ENCODE assay signal across 10 cellular contexts in genomic region chr5:132428811-132429440, GRCh38. TPM values are rescaled to one million over a fixed set of nuclear protein-coding genes. Genes with fewer than 3 reads are reported as not detected.
A peak's percentile ranks its signal among the peaks of the same experiment; 100 is the strongest.
DNase-seq lines count a peak whose midpoint lies in the region; ATAC-seq, FAIRE-seq and TF ChIP-seq lines count a peak whose summit lies in the region.
"Had no signal": no experiment of that assay in that cellular context is flagged by ENCODE, and none has a peak within 500 bp of the region (broad histone marks: within the 10 kb centered on the region; RNA-seq: fewer than 3 reads in every experiment).

No MANE protein-coding gene starts in this region.

- TF ChIP-seq CTCF in PC-9 (conservative IDR thresholded peaks at IDR 0.05): no peak
- no peak for TF ChIP-seq CTCF in D721Med (IDR thresholded peaks at IDR 0.05; ENCODE audit: insufficient read depth, missing control alignments)

- H3K9ac ChIP-seq in duodenal mucosa (ENCODE audit: low read depth in 1 of 2, low read length in 2 of 2): peak overlapping the region; percentile 67 to 78
- H3K9ac ChIP-seq in trophoblast cell (ENCODE audit: low read length): no peak overlapping the region

- no peaks in the 10 kb centered on the region for H3K27me3 ChIP-seq in CD4-positive, alpha-beta memory T cell (ENCODE audit: insufficient read depth, low read length)
- H3K27me3 ChIP-seq in PC-9 (ENCODE audit: insufficient read depth, low read depth) (no peaks in the 10 kb centered on the region), duodenal mucosa (ENCODE audit: control insufficient read depth in 1 of 2, insufficient read depth in 2 of 2, low read length in 2 of 2) (no peaks in the 10 kb centered on the region), trophoblast cell (ENCODE audit: insufficient read depth, low read length) (no peaks in the 10 kb centered on the region)
- H3K27me3 ChIP-seq: adrenal gland had no signal

- H3K79me2 ChIP-seq in PC-9 (ENCODE audit: low read depth): no peaks in the 10 kb centered on the region
- no peaks in the 10 kb centered on the region for H3K79me2 ChIP-seq in trophoblast cell (ENCODE audit: control insufficient read depth, insufficient read depth, low read length, poor library complexity)

- intact Hi-C loops in CD4-positive, alpha-beta memory T cell (cut with micrococcal nuclease): no loop called here
- intact Hi-C loops in PC-9 (cut with micrococcal nuclease; ENCODE audit: unreplicated experiment): no loop called here
- intact Hi-C loops in head of caudate nucleus (cut with DNase I): no loop called here

- H2AFZ ChIP-seq in PC-9: no peak overlapping the region
- H2AFZ ChIP-seq in trophoblast cell (ENCODE audit: insufficient read depth, low read length, poor library complexity): no peak overlapping the region

- H3K14ac ChIP-seq in trophoblast cell (ENCODE audit: low read length): no peak overlapping the region

- BruUV-seq in PC-9 (replicated peaks; lab: Mats Ljungman, UMichigan): no TSS peak

- H3F3A ChIP-seq in PC-9 (ENCODE audit: insufficient read depth, low read depth): peaks cover 24% of the 10 kb centered on the region

- no peak overlapping the region for H3K18ac ChIP-seq in trophoblast cell (ENCODE audit: low read length)

- peak overlapping the region in 7 of 8 donors; percentile 67 to 83 (median 71) for H3K4me3 Mint-ChIP-seq in CD4-positive, alpha-beta memory T cell

- no peak for FAIRE-seq in D721Med (lab: Jason Lieb, UNC)

- no peaks in the 10 kb centered on the region for H3K36me3 ChIP-seq in CD4-positive, alpha-beta memory T cell (ENCODE audit: insufficient read depth, low read length)
- H3K36me3 ChIP-seq in PC-9 (ENCODE audit: low read depth) (no peaks in the 10 kb centered on the region), duodenal mucosa (ENCODE audit: control insufficient read depth in 1 of 2, insufficient read depth in 2 of 2, low read length in 2 of 2) (peaks cover 0 to 4% of the 10 kb centered on the region in 2 donors), trophoblast cell (ENCODE audit: control insufficient read depth in 1 of 2, insufficient read depth in 2 of 2, low read length in 2 of 2) (no peaks in the 10 kb centered on the region)
- H3K36me3 ChIP-seq: adrenal gland had no signal

- no peak for DNase-seq in CD4-positive, alpha-beta memory T cell
- DNase-seq in PC-9: peak; percentile 51 to 67
- peak; percentile 76 to 86 for DNase-seq in trophoblast cell
- DNase-seq in D721Med (ENCODE audit: insufficient read length, low spot score): no peak
- DNase-seq in SKM-1 treated with dmso at 0.1 percent for 144 hours (lab: John Stamatoyannopoulos, UW; ENCODE audit: unreplicated experiment): no peak
- DNase-seq in head of caudate nucleus: no peak
- DNase-seq: RPMI8226 had no signal

- no peak overlapping the region for H2BK5ac ChIP-seq in trophoblast cell (ENCODE audit: low read depth, low read length, poor library complexity)

- H3K27me3 Mint-ChIP-seq in CD4-positive, alpha-beta memory T cell: no peaks in the 10 kb centered on the region

- H3K27ac ChIP-seq in CD4-positive, alpha-beta memory T cell (ENCODE audit: low read depth, low read length): peak overlapping the region; percentile 77
- H3K27ac ChIP-seq in PC-9: peak overlapping the region; percentile 87
- peak overlapping the region; percentile 90 for H3K27ac ChIP-seq in duodenal mucosa (ENCODE audit: low read depth, low read length)
- H3K27ac ChIP-seq in trophoblast cell (ENCODE audit: low read depth, low read length): peak overlapping the region; percentile 59

- CTCF ChIA-PET in CD4-positive, alpha-beta memory T cell (lab: Charles Lee; ENCODE audit: partially characterized antibody): interaction anchor here (5.1 to 7.5 kb wide), 5 partner anchors 8 to 70 kb away, joined by 48 to 100 read pairs (median 80); partner anchors contain the start of gene IRF1
- CTCF ChIA-PET in PC-9 (lab: Charles Lee): interaction anchor here (1.1 kb wide), 1 partner anchor 36 kb away, joined by 4 read pairs; no protein-coding TSS in a partner anchor

- no peak overlapping the region for H4K8ac ChIP-seq in trophoblast cell (ENCODE audit: low read depth, low read length)

- H3K79me1 ChIP-seq in trophoblast cell (ENCODE audit: low read length): peaks cover 6% of the 10 kb centered on the region

- no peaks in the 10 kb centered on the region for H3K9me3 ChIP-seq in CD4-positive, alpha-beta memory T cell (ENCODE audit: control insufficient read depth in 1 of 2, low read length in 2 of 2)
- H3K9me3 ChIP-seq in PC-9 (ENCODE audit: insufficient read depth, low read depth) (no peaks in the 10 kb centered on the region), duodenal mucosa (ENCODE audit: control insufficient read depth in 1 of 2, low read length in 2 of 2) (no peaks in the 10 kb centered on the region), trophoblast cell (ENCODE audit: insufficient read depth, low read depth, low read length) (no peaks in the 10 kb centered on the region)
- H3K9me3 ChIP-seq: adrenal gland had no signal

- H4K12ac ChIP-seq in trophoblast cell (ENCODE audit: low read depth, low read length): no peak overlapping the region

- no peak overlapping the region for H3K23ac ChIP-seq in trophoblast cell (ENCODE audit: low read length)

- no peaks in the 10 kb centered on the region; the same call in 1 of the 2 replicates for H4K20me1 ChIP-seq in PC-9 (ENCODE audit: insufficient read depth)

- H3K4me1 ChIP-seq in CD4-positive, alpha-beta memory T cell (ENCODE audit: insufficient read depth, low read length): peaks cover 99% of the 10 kb centered on the region
- H3K4me1 ChIP-seq in PC-9 (replicated peaks; ENCODE audit: insufficient read depth) (peaks cover 61% of the 10 kb centered on the region), duodenal mucosa (ENCODE audit: control insufficient read depth in 1 of 2, insufficient read depth in 2 of 2, low read length in 2 of 2) (peaks cover 87 to 92% of the 10 kb centered on the region in 2 donors), trophoblast cell (ENCODE audit: control insufficient read depth in 1 of 2, insufficient read depth in 2 of 2, low read length in 2 of 2) (peaks cover 26 to 32% of the 10 kb centered on the region in 2 experiments)

- no peak overlapping the region for H4K91ac ChIP-seq in trophoblast cell (ENCODE audit: low read depth, low read length)

- H2BK12ac ChIP-seq in trophoblast cell (ENCODE audit: low read length): peak overlapping the region; percentile 45

- peaks cover 84 to 97% (median 94%) of the 10 kb centered on the region in 4 donors for H3K4me1 Mint-ChIP-seq in CD4-positive, alpha-beta memory T cell

- no peak overlapping the region for H2AK5ac ChIP-seq in trophoblast cell (ENCODE audit: low read length)

- no peak overlapping the region for H2BK120ac ChIP-seq in trophoblast cell (ENCODE audit: insufficient read depth, low read length, poor library complexity)

- H3K9me2 ChIP-seq in PC-9 (ENCODE audit: insufficient read depth): no peaks in the 10 kb centered on the region

- peaks cover 34 to 49% of the 10 kb centered on the region in 2 donors for H3K36me3 Mint-ChIP-seq in CD4-positive, alpha-beta memory T cell

- peak overlapping the region; percentile 96 to 99 (median 98) for H3K27ac Mint-ChIP-seq in CD4-positive, alpha-beta memory T cell

- WGBS in trophoblast cell (ENCODE audit: extremely low coverage, insufficient coverage, insufficient read length): no CpG with 5 or more reads among the region's 6 CpGs

- POLR2A ChIA-PET in CD4-positive, alpha-beta memory T cell (lab: Charles Lee; ENCODE audit: partially characterized antibody): interaction anchor here (0.7 to 19.7 kb wide), 9 partner anchors 13 to 71 kb away, joined by 3 to 565 read pairs (median 183); partner anchors contain the start of gene IRF1
- POLR2A ChIA-PET in PC-9 (lab: Charles Lee; ENCODE audit: unreplicated experiment): interaction anchor here (0.6 to 0.9 kb wide), 2 partner anchors 36 to 62 kb away, joined by 7 to 8 read pairs; partner anchors contain the start of gene IRF1

- H3K4ac ChIP-seq in trophoblast cell (ENCODE audit: low read depth, low read length): no peak overlapping the region

- H3K4me2 ChIP-seq in PC-9: peak overlapping the region; percentile 58
- peak overlapping the region; percentile 14 for H3K4me2 ChIP-seq in trophoblast cell (ENCODE audit: low read length)

- peaks cover 0 to 2% (median 0%) of the 10 kb centered on the region in 8 donors for H3K9me3 Mint-ChIP-seq in CD4-positive, alpha-beta memory T cell

- no peak overlapping the region for H3K4me3 ChIP-seq in CD4-positive, alpha-beta memory T cell (ENCODE audit: low read length in 2 of 2)
- no peak overlapping the region for H3K4me3 ChIP-seq in PC-9
- peak overlapping the region; percentile 4 to 13 for H3K4me3 ChIP-seq in duodenal mucosa (ENCODE audit: low read depth in 1 of 2, low read length in 2 of 2)
- no peak overlapping the region for H3K4me3 ChIP-seq in trophoblast cell (ENCODE audit: low read depth, low read length)
- H3K4me3 ChIP-seq: adrenal gland had no signal

- no peak for ATAC-seq in GM19328 (IDR thresholded peaks at IDR 0.05; ENCODE audit: unreplicated experiment)

RNA-seq across cellular contexts. Expression of gene SLC22A5, which starts 59.4 kb away (rescaled TPM):
- total RNA-seq in CD4-positive, alpha-beta memory T cell: 1 to 10 TPM; 8.9 to 10.0 TPM
- polyA plus RNA-seq in CD4-positive, alpha-beta memory T cell: 1 to 10 TPM; 1.9 to 2.9 TPM
- 13.5 and 15.2 TPM in 2 replicates for total RNA-seq in PC-9 (2021)
- 6.1 and 6.6 TPM in 2 replicates for polyA plus RNA-seq in trophoblast cell (2013)

Comparison
In these comparisons a context has a peak if more than half of its experiments do, and no peak if none do; other contexts are left out.
1. DNase-seq: peak in PC-9 (2 of 2) and trophoblast cell (2 of 2); none in CD4-positive, alpha-beta memory T cell (0 of 5), D721Med (single experiment), SKM-1 treated with dmso at 0.1 percent for 144 hours (single experiment) and head of caudate nucleus (0 of 42).
2. H3K4me3 ChIP-seq: peak in duodenal mucosa (2 of 2); none in CD4-positive, alpha-beta memory T cell (0 of 2), PC-9 (single experiment) and trophoblast cell (single experiment).
3. Peak in every context shown above with its lines, with median percentiles within 50 percentile points of each other: H3K27ac ChIP-seq.